13 cellular contexts compared by ENCODE assay signal in genomic region chr2:121185571-121186074, GRCh38.
DNase-seq lines count a peak whose midpoint lies in the region; ATAC-seq and TF ChIP-seq lines count a peak whose summit lies in the region.
"Had no signal": no experiment of that assay in that cellular context is flagged by ENCODE, and none has a peak within 500 bp of the region (broad histone marks: within the 10 kb centered on the region; RNA-seq: fewer than 3 reads in every experiment).

No MANE protein-coding gene starts in this region.

- no peak overlapping the region for H3K56ac ChIP-seq in mesendoderm (ENCODE audit: low read length)

- WGBS in mesendoderm (ENCODE audit: extremely low coverage, insufficient coverage, low lambda C conversion rate): no CpG with 5 or more reads among the region's 5 CpGs

- ATAC-seq in GM23338: no peak
- ATAC-seq in GM18868 (IDR thresholded peaks at IDR 0.05; ENCODE audit: unreplicated experiment): no peak

- no peak overlapping the region for H3K4ac ChIP-seq in mesendoderm (ENCODE audit: low read depth, low read length)

- H2BK120ac ChIP-seq in mesendoderm (ENCODE audit: low read depth, low read length): no peak overlapping the region

- no peaks in the 10 kb centered on the region for H3K27me3 Mint-ChIP-seq in activated T-cell treated with anti-CD3 and anti-CD28 coated beads, Interleukin-2, amount 50 U/mL, for 24 hours
- H3K27me3 Mint-ChIP-seq in GM23338 (ENCODE audit: insufficient read depth, low read depth, poor library complexity): peaks cover 12% of the 10 kb centered on the region

- H3K27me3 ChIP-seq in adipocyte (replicated peaks; ENCODE audit: control insufficient read depth, insufficient read depth, low read length) (peaks cover 13% of the 10 kb centered on the region), mesendoderm (ENCODE audit: insufficient read depth, low read length, poor library complexity) (no peaks in the 10 kb centered on the region), GM23338 (ENCODE audit: insufficient read depth) (no peaks in the 10 kb centered on the region)

- H3K4me1 ChIP-seq in adipocyte (ENCODE audit: control insufficient read depth, insufficient read depth, low read length) (peaks cover 11% of the 10 kb centered on the region), mesendoderm (ENCODE audit: control insufficient read depth, low read depth, low read length) (no peaks in the 10 kb centered on the region), GM23338 (ENCODE audit: insufficient read depth) (no peaks in the 10 kb centered on the region)

- no peak overlapping the region for H3K4me3 ChIP-seq in adipocyte (ENCODE audit: low read length)
- H3K4me3 ChIP-seq in mesendoderm (ENCODE audit: low read length): no peak overlapping the region
- H3K4me3 ChIP-seq in GM23338: no peak overlapping the region

- H3K9me3 ChIP-seq in adipocyte (ENCODE audit: control insufficient read depth, low read length): no peaks in the 10 kb centered on the region

- no peak overlapping the region for H3K27ac Mint-ChIP-seq in activated T-cell treated with anti-CD3 and anti-CD28 coated beads, Interleukin-2, amount 50 U/mL, for 24 hours
- H3K27ac Mint-ChIP-seq in GM23338: no peak overlapping the region
- H3K27ac Mint-ChIP-seq: B cell had no signal

- H3K9ac ChIP-seq in adipocyte (ENCODE audit: low read length): no peak overlapping the region
- no peak overlapping the region for H3K9ac ChIP-seq in mesendoderm (ENCODE audit: low read length)
- H3K9ac ChIP-seq: parathyroid adenoma had no signal

- no peak overlapping the region for H2AFZ ChIP-seq in GM23338
- H2AFZ ChIP-seq: parathyroid adenoma had no signal

- no peak overlapping the region for H2BK15ac ChIP-seq in mesendoderm (replicated peaks; ENCODE audit: low read depth)

- H3K9me2 ChIP-seq in GM23338 (ENCODE audit: insufficient read depth): no peaks in the 10 kb centered on the region

- peak; percentile 94 for DNase-seq in COLO668 (lab: John Stamatoyannopoulos, UW; ENCODE audit: unreplicated experiment)
- DNase-seq in NCI-H146 treated with DMSO at 0.1 percent for 48 hours (lab: John Stamatoyannopoulos, UW; ENCODE audit: unreplicated experiment): peak; percentile 99
- peak; percentile 10 for DNase-seq in adipocyte (ENCODE audit: low read depth)
- no peak for DNase-seq in mesendoderm
- no peak for DNase-seq in activated T-cell treated with anti-CD3 and anti-CD28 coated beads, Interleukin-2, amount 50 U/mL, for 24 hours
- no peak for DNase-seq in GM23338 (ENCODE audit: low spot score)
- DNase-seq in UCSD-AML1 (lab: John Stamatoyannopoulos, UW; ENCODE audit: unreplicated experiment): no peak
- DNase-seq: activated CD8-positive, alpha-beta memory T cell treated with anti-CD3 and anti-CD28 coated beads, Interleukin-2, amount 50 U/mL, for 4 hours; MM.1S; T-helper 1 cell had no signal

- H3K79me2 ChIP-seq in mesendoderm (ENCODE audit: control insufficient read depth, insufficient read depth, low read length): no peaks in the 10 kb centered on the region
- H3K79me2 ChIP-seq in GM23338 (replicated peaks; ENCODE audit: insufficient read depth): no peaks in the 10 kb centered on the region
- H3K79me2 ChIP-seq: parathyroid adenoma had no signal

- no peak overlapping the region for H2BK5ac ChIP-seq in mesendoderm (ENCODE audit: low read length)

- TF ChIP-seq CTCF in GM23338 (conservative IDR thresholded peaks at IDR 0.05; ENCODE audit: low read depth in 2 of 2): no peak

- H3K4me2 ChIP-seq in mesendoderm (ENCODE audit: low read length) (no peak overlapping the region), GM23338 (no peak overlapping the region)

- no peaks in the 10 kb centered on the region for H3F3A ChIP-seq in GM23338 (replicated peaks; ENCODE audit: low read depth)

- no peaks in the 10 kb centered on the region for H3K36me3 Mint-ChIP-seq in activated T-cell treated with anti-CD3 and anti-CD28 coated beads, Interleukin-2, amount 50 U/mL, for 24 hours (ENCODE audit: low read depth)
- H3K36me3 Mint-ChIP-seq in GM23338 (ENCODE audit: low read depth): no peaks in the 10 kb centered on the region

- no peak overlapping the region for H4K5ac ChIP-seq in mesendoderm (ENCODE audit: low read length)

- H3K18ac ChIP-seq in mesendoderm (ENCODE audit: low read length): no peak overlapping the region

- no peaks in the 10 kb centered on the region for H3K79me1 ChIP-seq in mesendoderm (ENCODE audit: low read length)

- peak overlapping the region; percentile 9 for H3K23ac ChIP-seq in mesendoderm (ENCODE audit: low read length)

- H3K36me3 ChIP-seq in adipocyte (ENCODE audit: control insufficient read depth, insufficient read depth, low read length, severe bottlenecking): no peaks in the 10 kb centered on the region
- H3K36me3 ChIP-seq in mesendoderm (ENCODE audit: control insufficient read depth, insufficient read depth, low read length): no peaks in the 10 kb centered on the region
- H3K36me3 ChIP-seq in GM23338 (ENCODE audit: insufficient read depth): no peaks in the 10 kb centered on the region

- no peak overlapping the region for H4K8ac ChIP-seq in mesendoderm (ENCODE audit: low read depth, low read length)

- H3K4me3 Mint-ChIP-seq in activated T-cell treated with anti-CD3 and anti-CD28 coated beads, Interleukin-2, amount 50 U/mL, for 24 hours: no peak overlapping the region
- H3K4me3 Mint-ChIP-seq in GM23338: no peak overlapping the region
- H3K4me3 Mint-ChIP-seq: B cell had no signal

- no peaks in the 10 kb centered on the region for H3K4me1 Mint-ChIP-seq in activated T-cell treated with anti-CD3 and anti-CD28 coated beads, Interleukin-2, amount 50 U/mL, for 24 hours (ENCODE audit: low read depth)
- H3K4me1 Mint-ChIP-seq in GM23338: peaks cover 6% of the 10 kb centered on the region
- H3K4me1 Mint-ChIP-seq: B cell had no signal

- H2AK5ac ChIP-seq in mesendoderm (ENCODE audit: low read length): no peak overlapping the region

- H3K27ac ChIP-seq in mesendoderm (ENCODE audit: low read depth, low read length) (no peak overlapping the region), GM23338 (ENCODE audit: low read depth) (no peak overlapping the region)
- H3K27ac ChIP-seq: parathyroid adenoma had no signal

- no peaks in the 10 kb centered on the region for H4K20me1 ChIP-seq in GM23338 (replicated peaks; ENCODE audit: insufficient read depth)

- no peaks in the 10 kb centered on the region for H3K9me3 Mint-ChIP-seq in activated T-cell treated with anti-CD3 and anti-CD28 coated beads, Interleukin-2, amount 50 U/mL, for 24 hours
- no peaks in the 10 kb centered on the region for H3K9me3 Mint-ChIP-seq in GM23338

TF ChIP-seq in GM23338, 12 proteins besides CTCF, POLR2A, EP300 and RAD21 (continues in another document):
- no peak for TF ChIP-seq POLR2AphosphoS5 (IDR thresholded peaks at IDR 0.05; ENCODE audit: low read depth)
- TF ChIP-seq JUNB (IDR thresholded peaks at IDR 0.05; ENCODE audit: unreplicated experiment): no peak
- TF ChIP-seq ZNF331 (CRISPR knock-in tag; IDR thresholded peaks at IDR 0.05; ENCODE audit: low read depth): no peak
- TF ChIP-seq ETS1 (IDR thresholded peaks at IDR 0.05): no peak
- TF ChIP-seq CREB1 (CRISPR knock-in tag; IDR thresholded peaks at IDR 0.05; ENCODE audit: low read depth): no peak
- no peak for TF ChIP-seq STAT1 (IDR thresholded peaks at IDR 0.05; ENCODE audit: unreplicated experiment)

Comparison
In these comparisons a context has a peak if more than half of its experiments do, and no peak if none do; other contexts are left out.
1. DNase-seq: peak in COLO668 (single experiment), NCI-H146 treated with DMSO at 0.1 percent for 48 hours (single experiment) and adipocyte (single experiment); none in mesendoderm (single experiment), activated T-cell treated with anti-CD3 and anti-CD28 coated beads, Interleukin-2, amount 50 U/mL, for 24 hours (single experiment), GM23338 (single experiment) and UCSD-AML1 (single experiment).